In the genomic region with DNA sequence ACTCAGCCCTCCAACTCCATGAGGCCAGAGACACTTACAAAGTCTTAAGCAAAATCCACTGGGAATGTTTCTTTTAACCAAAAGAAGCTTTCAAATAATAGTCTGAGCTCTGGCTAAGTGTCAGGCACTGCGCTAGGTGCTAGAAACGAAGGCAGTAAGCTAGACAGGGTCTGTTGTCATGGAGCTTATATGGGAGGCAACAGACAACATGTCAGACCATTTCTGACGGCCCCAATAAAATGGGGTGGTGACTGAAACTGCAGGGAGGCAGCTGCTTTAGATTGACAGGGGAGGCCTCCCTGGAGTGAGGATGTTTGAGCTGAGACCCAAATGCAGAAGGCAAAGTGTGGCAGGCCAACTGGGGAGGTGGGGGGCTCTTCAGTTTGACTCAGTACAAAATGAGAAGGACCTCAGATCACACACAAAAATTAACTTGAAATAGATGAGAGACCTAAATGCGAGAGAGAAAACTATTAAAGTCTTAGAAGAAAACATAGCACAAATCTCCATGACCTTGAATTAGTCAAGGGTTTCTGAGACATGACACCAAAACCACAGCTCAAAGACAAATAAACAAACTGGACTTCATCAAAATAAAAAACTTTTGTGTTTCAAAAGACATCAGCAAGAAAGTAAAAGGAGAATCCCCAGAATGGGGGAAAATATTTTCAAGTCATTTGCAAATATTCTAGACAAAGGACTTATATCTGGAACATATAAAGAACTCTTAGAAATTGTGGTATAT, we compare ENCODE assay signal across 1 cellular context.
TF ChIP-seq lines count a peak whose summit lies in the region.

No MANE protein-coding gene starts in this region.

TF ChIP-seq in K562, 482 proteins besides CTCF, POLR2A, EP300 and RAD21:
- TF ChIP-seq KLF1 (tag; IDR thresholded peaks at IDR 0.05) = no peak
- TF ChIP-seq POLR2G (IDR thresholded peaks at IDR 0.05; ENCODE audit: low read depth, low read length) = no peak
- TF ChIP-seq, protein P1, sequence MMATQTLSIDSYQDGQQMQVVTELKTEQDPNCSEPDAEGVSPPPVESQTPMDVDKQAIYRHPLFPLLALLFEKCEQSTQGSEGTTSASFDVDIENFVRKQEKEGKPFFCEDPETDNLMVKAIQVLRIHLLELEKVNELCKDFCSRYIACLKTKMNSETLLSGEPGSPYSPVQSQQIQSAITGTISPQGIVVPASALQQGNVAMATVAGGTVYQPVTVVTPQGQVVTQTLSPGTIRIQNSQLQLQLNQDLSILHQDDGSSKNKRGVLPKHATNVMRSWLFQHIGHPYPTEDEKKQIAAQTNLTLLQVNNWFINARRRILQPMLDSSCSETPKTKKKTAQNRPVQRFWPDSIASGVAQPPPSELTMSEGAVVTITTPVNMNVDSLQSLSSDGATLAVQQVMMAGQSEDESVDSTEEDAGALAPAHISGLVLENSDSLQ (IDR thresholded peaks at IDR 0.05) = peak; percentile 26; the same call in 1 of the 2 replicates
- TF ChIP-seq TCF7 (IDR thresholded peaks at IDR 0.05; ENCODE audit: borderline replicate concordance) = no peak
- TF ChIP-seq ZNF41 (CRISPR knock-in tag; conservative IDR thresholded peaks at IDR 0.05) = no peak
- TF ChIP-seq STAG1 (CRISPR knock-in tag; IDR thresholded peaks at IDR 0.05; ENCODE audit: borderline replicate concordance) = no peak
- TF ChIP-seq ZNF717 (CRISPR knock-in tag; IDR thresholded peaks at IDR 0.05) = no peak
- TF ChIP-seq, protein P2, sequence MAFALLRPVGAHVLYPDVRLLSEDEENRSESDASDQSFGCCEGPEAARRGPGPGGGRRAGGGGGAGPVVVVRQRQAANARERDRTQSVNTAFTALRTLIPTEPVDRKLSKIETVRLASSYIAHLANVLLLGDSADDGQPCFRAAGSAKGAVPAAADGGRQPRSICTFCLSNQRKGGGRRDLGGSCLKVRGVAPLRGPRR (CRISPR knock-in tag; IDR thresholded peaks at IDR 0.05) = no peak
